Comparison of ENCODE assay signal across 8 cellular contexts in genomic region chr2:212538156-212539144, GRCh38. TPM values are rescaled to one million over a fixed set of nuclear protein-coding genes. Genes with fewer than 3 reads are reported as not detected.
DNase-seq lines count a peak whose midpoint lies in the region; ATAC-seq and TF ChIP-seq lines count a peak whose summit lies in the region.
"Had no signal": no experiment of that assay in that cellular context is flagged by ENCODE, and none has a peak within 500 bp of the region (broad histone marks: within the 10 kb centered on the region; RNA-seq: fewer than 3 reads in every experiment).

Gene ERBB4, minus strand, starts transcription at chr2:212538802. Its CDS starts 272 bp downstream, at chr2:212538530.

- H3K27ac ChIP-seq in muscle layer of duodenum (ENCODE audit: low read length) (no peak within 1 kb of the TSS), uterus (no peak within 1 kb of the TSS)

- no peak for TF ChIP-seq CTCF in GM12875 (IDR thresholded peaks at IDR 0.05; ENCODE audit: borderline replicate concordance, insufficient read depth, low read depth, low read length)
- no peak for TF ChIP-seq CTCF in epithelial cell of esophagus (IDR thresholded peaks at IDR 0.05; ENCODE audit: insufficient read depth, low read depth, low read length, missing control alignments)
- TF ChIP-seq CTCF in uterus (IDR thresholded peaks at IDR 0.05): no peak

- ATAC-seq in HG02571 (IDR thresholded peaks at IDR 0.05; ENCODE audit: unreplicated experiment): no peak

- H3K27me3 ChIP-seq in muscle layer of duodenum (ENCODE audit: low read depth, low read length) (peaks cover 12% of the 10 kb centered on the region), uterus (no peaks in the 10 kb centered on the region)

- no peak for TF ChIP-seq POLR2A in uterus (IDR thresholded peaks at IDR 0.05)

- H3K4me3 ChIP-seq in GM12875 (ENCODE audit: low read depth, low read length) (peak within 1 kb of the TSS; percentile 42), epithelial cell of esophagus (ENCODE audit: low read length) (peak within 1 kb of the TSS; percentile 56), muscle layer of duodenum (ENCODE audit: low read depth in 1 of 2, low read length in 2 of 2) (peak within 1 kb of the TSS; percentile 55 to 81), uterus (peak within 1 kb of the TSS; percentile 36 to 47)

- H3K36me3 ChIP-seq in muscle layer of duodenum (ENCODE audit: control insufficient read depth in 1 of 2, insufficient read depth in 2 of 2, low read length in 2 of 2): no peaks in the 10 kb centered on the region
- H3K36me3 ChIP-seq in uterus: no peaks in the 10 kb centered on the region

- intact Hi-C loops in uterus (cut with DNase I; ENCODE audit: low total_unique reads): no loop called here

- DNase-seq in NCI-H774 (lab: John Stamatoyannopoulos, UW) (peak; percentile 26), epithelial cell of esophagus (ENCODE audit: low read depth) (peak; percentile 8), uterus (no peak)
- no peak for DNase-seq in central memory CD4-positive, alpha-beta T cell

- H3K4me1 ChIP-seq in muscle layer of duodenum (ENCODE audit: control insufficient read depth in 1 of 2, insufficient read depth in 2 of 2, low read length in 2 of 2) (peaks cover 0 to 23% of the 10 kb centered on the region in 2 donors), uterus (peaks cover 0 to 7% of the 10 kb centered on the region in 2 donors)

- H3K9me3 ChIP-seq in muscle layer of duodenum (ENCODE audit: control insufficient read depth in 1 of 2, low read length in 2 of 2) (no peaks in the 10 kb centered on the region), uterus (no peaks in the 10 kb centered on the region)

RNA-seq across cellular contexts. Expression of gene ERBB4, which starts in this region (rescaled TPM):
- 10 to 100 TPM in 1 of 4 donors, 1 to 10 TPM in 1, under 1 TPM in 2; 0.26 to 13.3 (median 2.4) TPM for total RNA-seq in uterus
- total RNA-seq: T-helper 1 cell treated with Interleukin-12 subunit alpha and Interleukin-12 subunit beta and Interleukin-4 antibody, amounts not matched to agents 30 ng/mL and 1 ng/mL, for 36 hours had no signal

Comparison
In these comparisons a context has a peak if more than half of its experiments do, and no peak if none do; other contexts are left out.
1. DNase-seq: peak in NCI-H774 (single experiment) and epithelial cell of esophagus (single experiment); none in uterus (0 of 2) and central memory CD4-positive, alpha-beta T cell (single experiment).
2. Peak in every context shown above with its lines, with median percentiles within 50 percentile points of each other: H3K4me3 ChIP-seq.